In the genomic region with DNA sequence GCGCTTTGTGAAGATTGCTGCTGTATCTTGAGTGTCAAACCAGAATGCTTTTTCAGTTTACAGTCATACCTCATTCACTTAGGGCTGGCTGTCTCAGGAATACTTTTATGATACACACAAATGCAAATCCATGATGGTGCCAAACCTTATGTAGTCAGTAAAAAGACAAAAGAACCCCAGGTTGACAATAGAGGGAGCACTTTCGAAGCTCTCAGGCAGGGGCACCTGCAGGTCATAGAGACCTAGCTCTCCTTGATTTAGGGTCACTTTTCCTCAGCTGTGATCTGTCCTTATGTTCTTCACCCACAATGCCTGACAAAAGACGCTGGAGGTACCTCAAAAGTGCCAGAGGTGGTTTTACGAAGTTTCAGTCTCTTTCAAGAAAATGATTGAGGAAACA, we compare ENCODE assay signal across 1 cellular context.
TF ChIP-seq lines count a peak whose summit lies in the region.

No MANE protein-coding gene starts in this region.

TF ChIP-seq in HepG2, 621 proteins besides CTCF, POLR2A, EP300 and RAD21 (continued from another document):
- TF ChIP-seq, protein P1, sequence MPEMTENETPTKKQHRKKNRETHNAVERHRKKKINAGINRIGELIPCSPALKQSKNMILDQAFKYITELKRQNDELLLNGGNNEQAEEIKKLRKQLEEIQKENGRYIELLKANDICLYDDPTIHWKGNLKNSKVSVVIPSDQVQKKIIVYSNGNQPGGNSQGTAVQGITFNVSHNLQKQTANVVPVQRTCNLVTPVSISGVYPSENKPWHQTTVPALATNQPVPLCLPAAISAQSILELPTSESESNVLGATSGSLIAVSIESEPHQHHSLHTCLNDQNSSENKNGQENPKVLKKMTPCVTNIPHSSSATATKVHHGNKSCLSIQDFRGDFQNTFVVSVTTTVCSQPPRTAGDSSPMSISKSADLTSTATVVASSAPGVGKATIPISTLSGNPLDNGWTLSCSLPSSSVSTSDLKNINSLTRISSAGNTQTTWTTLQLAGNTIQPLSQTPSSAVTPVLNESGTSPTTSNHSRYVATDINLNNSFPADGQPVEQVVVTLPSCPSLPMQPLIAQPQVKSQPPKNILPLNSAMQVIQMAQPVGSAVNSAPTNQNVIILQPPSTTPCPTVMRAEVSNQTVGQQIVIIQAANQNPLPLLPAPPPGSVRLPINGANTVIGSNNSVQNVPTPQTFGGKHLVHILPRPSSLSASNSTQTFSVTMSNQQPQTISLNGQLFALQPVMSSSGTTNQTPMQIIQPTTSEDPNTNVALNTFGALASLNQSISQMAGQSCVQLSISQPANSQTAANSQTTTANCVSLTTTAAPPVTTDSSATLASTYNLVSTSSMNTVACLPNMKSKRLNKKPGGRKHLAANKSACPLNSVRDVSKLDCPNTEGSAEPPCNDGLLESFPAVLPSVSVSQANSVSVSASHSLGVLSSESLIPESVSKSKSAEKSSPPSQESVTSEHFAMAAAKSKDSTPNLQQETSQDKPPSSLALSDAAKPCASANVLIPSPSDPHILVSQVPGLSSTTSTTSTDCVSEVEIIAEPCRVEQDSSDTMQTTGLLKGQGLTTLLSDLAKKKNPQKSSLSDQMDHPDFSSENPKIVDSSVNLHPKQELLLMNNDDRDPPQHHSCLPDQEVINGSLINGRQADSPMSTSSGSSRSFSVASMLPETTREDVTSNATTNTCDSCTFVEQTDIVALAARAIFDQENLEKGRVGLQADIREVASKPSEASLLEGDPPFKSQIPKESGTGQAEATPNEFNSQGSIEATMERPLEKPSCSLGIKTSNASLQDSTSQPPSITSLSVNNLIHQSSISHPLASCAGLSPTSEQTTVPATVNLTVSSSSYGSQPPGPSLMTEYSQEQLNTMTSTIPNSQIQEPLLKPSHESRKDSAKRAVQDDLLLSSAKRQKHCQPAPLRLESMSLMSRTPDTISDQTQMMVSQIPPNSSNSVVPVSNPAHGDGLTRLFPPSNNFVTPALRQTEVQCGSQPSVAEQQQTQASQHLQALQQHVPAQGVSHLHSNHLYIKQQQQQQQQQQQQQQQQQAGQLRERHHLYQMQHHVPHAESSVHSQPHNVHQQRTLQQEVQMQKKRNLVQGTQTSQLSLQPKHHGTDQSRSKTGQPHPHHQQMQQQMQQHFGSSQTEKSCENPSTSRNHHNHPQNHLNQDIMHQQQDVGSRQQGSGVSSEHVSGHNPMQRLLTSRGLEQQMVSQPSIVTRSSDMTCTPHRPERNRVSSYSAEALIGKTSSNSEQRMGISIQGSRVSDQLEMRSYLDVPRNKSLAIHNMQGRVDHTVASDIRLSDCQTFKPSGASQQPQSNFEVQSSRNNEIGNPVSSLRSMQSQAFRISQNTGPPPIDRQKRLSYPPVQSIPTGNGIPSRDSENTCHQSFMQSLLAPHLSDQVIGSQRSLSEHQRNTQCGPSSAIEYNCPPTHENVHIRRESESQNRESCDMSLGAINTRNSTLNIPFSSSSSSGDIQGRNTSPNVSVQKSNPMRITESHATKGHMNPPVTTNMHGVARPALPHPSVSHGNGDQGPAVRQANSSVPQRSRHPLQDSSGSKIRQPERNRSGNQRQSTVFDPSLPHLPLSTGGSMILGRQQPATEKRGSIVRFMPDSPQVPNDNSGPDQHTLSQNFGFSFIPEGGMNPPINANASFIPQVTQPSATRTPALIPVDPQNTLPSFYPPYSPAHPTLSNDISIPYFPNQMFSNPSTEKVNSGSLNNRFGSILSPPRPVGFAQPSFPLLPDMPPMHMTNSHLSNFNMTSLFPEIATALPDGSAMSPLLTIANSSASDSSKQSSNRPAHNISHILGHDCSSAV (CRISPR knock-in tag; IDR thresholded peaks at IDR 0.05; ENCODE audit: borderline replicate concordance), result no peak
- TF ChIP-seq POLR2AphosphoS5 (IDR thresholded peaks at IDR 0.05; ENCODE audit: low read depth, low read length) (no peak), FOXC1 (CRISPR knock-in tag; IDR thresholded peaks at IDR 0.05; ENCODE audit: borderline replicate concordance) (no peak), XBP1 (CRISPR knock-in tag; IDR thresholded peaks at IDR 0.05) (no peak), TEAD3 (CRISPR knock-in tag; optimal IDR thresholded peaks at IDR 0.05; ENCODE audit: borderline replicate concordance) (no peak), ZNF414 (CRISPR knock-in tag; IDR thresholded peaks at IDR 0.05) (no peak), SNAPC4 (CRISPR knock-in tag; IDR thresholded peaks at IDR 0.05) (no peak), TMF1 (CRISPR knock-in tag; IDR thresholded peaks at IDR 0.05; ENCODE audit: low read depth) (no peak)
- TF ChIP-seq, protein P2, sequence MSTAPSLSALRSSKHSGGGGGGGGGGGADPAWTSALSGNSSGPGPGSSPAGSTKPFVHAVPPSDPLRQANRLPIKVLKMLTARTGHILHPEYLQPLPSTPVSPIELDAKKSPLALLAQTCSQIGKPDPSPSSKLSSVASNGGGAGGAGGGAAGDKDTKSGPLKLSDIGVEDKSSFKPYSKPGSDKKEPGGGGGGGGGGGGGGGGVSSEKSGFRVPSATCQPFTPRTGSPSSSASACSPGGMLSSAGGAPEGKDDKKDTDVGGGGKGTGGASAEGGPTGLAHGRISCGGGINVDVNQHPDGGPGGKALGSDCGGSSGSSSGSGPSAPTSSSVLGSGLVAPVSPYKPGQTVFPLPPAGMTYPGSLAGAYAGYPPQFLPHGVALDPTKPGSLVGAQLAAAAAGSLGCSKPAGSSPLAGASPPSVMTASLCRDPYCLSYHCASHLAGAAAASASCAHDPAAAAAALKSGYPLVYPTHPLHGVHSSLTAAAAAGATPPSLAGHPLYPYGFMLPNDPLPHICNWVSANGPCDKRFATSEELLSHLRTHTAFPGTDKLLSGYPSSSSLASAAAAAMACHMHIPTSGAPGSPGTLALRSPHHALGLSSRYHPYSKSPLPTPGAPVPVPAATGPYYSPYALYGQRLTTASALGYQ (CRISPR knock-in tag; IDR thresholded peaks at IDR 0.05), result no peak
- TF ChIP-seq, protein P3, sequence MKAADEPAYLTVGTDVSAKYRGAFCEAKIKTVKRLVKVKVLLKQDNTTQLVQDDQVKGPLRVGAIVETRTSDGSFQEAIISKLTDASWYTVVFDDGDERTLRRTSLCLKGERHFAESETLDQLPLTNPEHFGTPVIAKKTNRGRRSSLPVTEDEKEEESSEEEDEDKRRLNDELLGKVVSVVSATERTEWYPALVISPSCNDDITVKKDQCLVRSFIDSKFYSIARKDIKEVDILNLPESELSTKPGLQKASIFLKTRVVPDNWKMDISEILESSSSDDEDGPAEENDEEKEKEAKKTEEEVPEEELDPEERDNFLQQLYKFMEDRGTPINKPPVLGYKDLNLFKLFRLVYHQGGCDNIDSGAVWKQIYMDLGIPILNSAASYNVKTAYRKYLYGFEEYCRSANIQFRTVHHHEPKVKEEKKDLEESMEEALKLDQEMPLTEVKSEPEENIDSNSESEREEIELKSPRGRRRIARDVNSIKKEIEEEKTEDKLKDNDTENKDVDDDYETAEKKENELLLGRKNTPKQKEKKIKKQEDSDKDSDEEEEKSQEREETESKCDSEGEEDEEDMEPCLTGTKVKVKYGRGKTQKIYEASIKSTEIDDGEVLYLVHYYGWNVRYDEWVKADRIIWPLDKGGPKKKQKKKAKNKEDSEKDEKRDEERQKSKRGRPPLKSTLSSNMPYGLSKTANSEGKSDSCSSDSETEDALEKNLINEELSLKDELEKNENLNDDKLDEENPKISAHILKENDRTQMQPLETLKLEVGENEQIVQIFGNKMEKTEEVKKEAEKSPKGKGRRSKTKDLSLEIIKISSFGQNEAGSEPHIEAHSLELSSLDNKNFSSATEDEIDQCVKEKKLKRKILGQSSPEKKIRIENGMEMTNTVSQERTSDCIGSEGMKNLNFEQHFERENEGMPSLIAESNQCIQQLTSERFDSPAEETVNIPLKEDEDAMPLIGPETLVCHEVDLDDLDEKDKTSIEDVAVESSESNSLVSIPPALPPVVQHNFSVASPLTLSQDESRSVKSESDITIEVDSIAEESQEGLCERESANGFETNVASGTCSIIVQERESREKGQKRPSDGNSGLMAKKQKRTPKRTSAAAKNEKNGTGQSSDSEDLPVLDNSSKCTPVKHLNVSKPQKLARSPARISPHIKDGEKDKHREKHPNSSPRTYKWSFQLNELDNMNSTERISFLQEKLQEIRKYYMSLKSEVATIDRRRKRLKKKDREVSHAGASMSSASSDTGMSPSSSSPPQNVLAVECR (CRISPR knock-in tag; IDR thresholded peaks at IDR 0.05; ENCODE audit: borderline replicate concordance), result no peak
